Comparison of ENCODE assay signal across 31 cellular contexts in the genomic region with DNA sequence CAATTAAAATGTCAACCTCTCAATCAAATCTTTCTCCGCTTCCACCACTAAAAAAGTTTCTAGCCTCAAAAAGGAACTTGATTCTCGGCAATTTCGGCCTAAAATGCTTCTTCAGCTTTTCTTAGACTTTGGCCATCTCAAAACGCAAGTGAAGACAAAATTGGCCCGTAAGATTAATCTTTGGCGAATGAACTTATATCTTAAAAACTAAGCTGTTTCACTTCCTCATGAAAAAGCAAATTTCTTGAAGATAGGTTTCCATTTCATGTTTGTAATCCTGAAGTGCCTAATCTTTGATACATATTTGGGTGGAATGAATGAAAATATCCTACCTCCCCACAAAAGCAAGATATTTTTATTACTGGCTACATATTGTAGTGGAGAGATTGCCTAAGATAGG.
A peak's percentile ranks its signal among the peaks of the same experiment; 100 is the strongest.
DNase-seq lines count a peak whose midpoint lies in the region; ATAC-seq and TF ChIP-seq lines count a peak whose summit lies in the region.
"Had no signal": no experiment of that assay in that cellular context is flagged by ENCODE, and none has a peak within 500 bp of the region (broad histone marks: within the 10 kb centered on the region; RNA-seq: fewer than 3 reads in every experiment).

No MANE protein-coding gene starts in this region.

- no peaks in the 10 kb centered on the region for H3K27me3 ChIP-seq in MM.1S (replicated peaks; ENCODE audit: insufficient read depth, low read length)
- H3K27me3 ChIP-seq in OCI-LY3 (ENCODE audit: low read depth, low read length) = peaks cover 28% of the 10 kb centered on the region
- H3K27me3 ChIP-seq in mesendoderm (ENCODE audit: insufficient read depth, low read length, poor library complexity) = no peaks in the 10 kb centered on the region
- H3K27me3 ChIP-seq: breast epithelium, gastroesophageal sphincter, right atrium auricular region had no signal

- peak overlapping the region; percentile 12 to 55 for H3K4me3 Mint-ChIP-seq in CD14-positive monocyte
- peak overlapping the region; percentile 49 for H3K4me3 Mint-ChIP-seq in memory B cell
- H3K4me3 Mint-ChIP-seq: activated CD4-positive, alpha-beta T cell treated with anti-CD3 and anti-CD28 coated beads, Interleukin-2, amount 10 ng/mL, durations not matched to agents 24 days and 14 days; activated naive CD8-positive, alpha-beta T cell treated with anti-CD3 and anti-CD28 coated beads for 36 hours; CD8-positive, alpha-beta T cell; immature natural killer cell; stimulated activated naive CD8-positive, alpha-beta T cell treated with anti-CD3 and anti-CD28 coated beads, Interleukin-15, Interleukin-2, amounts not matched to agents 100 ng/mL and 50 ng/mL, for 24 hours had no signal

- H3K4me3 ChIP-seq in MM.1S (ENCODE audit: low read length) = no peak overlapping the region
- H3K4me3 ChIP-seq in OCI-LY3 (ENCODE audit: low read length) = 0 out of 2 replicates have a peak overlapping the region, but pooled peaks have one; percentile 5
- no peak overlapping the region for H3K4me3 ChIP-seq in mesendoderm (ENCODE audit: low read length)
- H3K4me3 ChIP-seq: breast epithelium, gastroesophageal sphincter, PC-9, right atrium auricular region, thoracic aorta had no signal

- H4K20me1 ChIP-seq in MM.1S (ENCODE audit: insufficient read depth, low read length) (no peaks in the 10 kb centered on the region), OCI-LY3 (ENCODE audit: insufficient read depth, low read length) (no peaks in the 10 kb centered on the region)

- no peak overlapping the region for H4K5ac ChIP-seq in mesendoderm (ENCODE audit: low read length)

- peaks cover 49% of the 10 kb centered on the region for H3K4me1 Mint-ChIP-seq in CD14-positive monocyte
- H3K4me1 Mint-ChIP-seq in memory B cell = peaks cover 15% of the 10 kb centered on the region
- H3K4me1 Mint-ChIP-seq: activated CD4-positive, alpha-beta T cell treated with anti-CD3 and anti-CD28 coated beads, Interleukin-2, amount 10 ng/mL, durations not matched to agents 24 days and 14 days; activated naive CD8-positive, alpha-beta T cell treated with anti-CD3 and anti-CD28 coated beads for 36 hours had no signal

- no peak overlapping the region for H3K4me2 ChIP-seq in MM.1S (ENCODE audit: low read depth, low read length)
- H3K4me2 ChIP-seq in OCI-LY3 (ENCODE audit: low read length) = peak overlapping the region; percentile 55
- H3K4me2 ChIP-seq in mesendoderm (ENCODE audit: low read length) = no peak overlapping the region
- H3K4me2 ChIP-seq: PC-9 had no signal

- H2AFZ ChIP-seq in MM.1S (ENCODE audit: low read length) = no peak overlapping the region
- no peak overlapping the region for H2AFZ ChIP-seq in OCI-LY3 (ENCODE audit: low read depth, low read length)
- H2AFZ ChIP-seq: PC-9 had no signal

- peak; percentile 50 for ATAC-seq in memory B cell (ENCODE audit: low read depth)
- no peak for ATAC-seq in HG02840 (IDR thresholded peaks at IDR 0.05; ENCODE audit: low FRiP score, unreplicated experiment)
- ATAC-seq: CD8-positive, alpha-beta T cell; gastroesophageal sphincter; left cardiac atrium had no signal

- H3K27ac Mint-ChIP-seq in CD14-positive monocyte = peak overlapping the region; percentile 76 to 97 (median 80)
- H3K27ac Mint-ChIP-seq in memory B cell = no peak overlapping the region
- H3K27ac Mint-ChIP-seq: activated CD4-positive, alpha-beta T cell treated with anti-CD3 and anti-CD28 coated beads, Interleukin-2, amount 10 ng/mL, durations not matched to agents 24 days and 14 days; activated naive CD8-positive, alpha-beta T cell treated with anti-CD3 and anti-CD28 coated beads for 36 hours; CD8-positive, alpha-beta T cell; immature natural killer cell; stimulated activated naive CD8-positive, alpha-beta T cell treated with anti-CD3 and anti-CD28 coated beads, Interleukin-15, Interleukin-2, amounts not matched to agents 100 ng/mL and 50 ng/mL, for 24 hours had no signal

- DNase-seq in CD14-positive monocyte (ENCODE audit: low spot score) (no peak), MM.1S (peak; percentile 6), memory B cell (ENCODE audit: low spot score in 2 of 2) (peak in 1 of 2 donors; percentile 11), mesendoderm (no peak), head of caudate nucleus (no peak)
- DNase-seq in activated CD4-positive, CD25-positive, alpha-beta regulatory T cell (lab: John Stamatoyannopoulos, UW) = no peak
- DNase-seq: activated CD4-positive, alpha-beta T cell treated with anti-CD3 and anti-CD28 coated beads, Interleukin-2, amount 10 ng/mL, durations not matched to agents 24 days and 14 days; activated effector memory CD4-positive, alpha-beta T cell treated with anti-CD3 and anti-CD28 coated beads, Interleukin-2, amount 50 U/mL, for 16 hours; activated naive CD8-positive, alpha-beta T cell treated with anti-CD3 and anti-CD28 coated beads for 36 hours; AML-193; anterior cingulate cortex; CD8-positive, alpha-beta T cell; immature natural killer cell; KBM-7; left cardiac atrium; mammary epithelial cell; NCI-H1436 treated with DMSO at 0.1 percent for 48 hours; NCI-H748 treated with DMSO at 0.1 percent for 48 hours; PC-9; posterior cingulate gyrus; SHP77 treated with DMSO at 0.1 percent for 48 hours; stimulated activated CD4-positive, alpha-beta T cell treated with anti-CD3 and anti-CD28 coated beads, Interleukin-2, amount 100 ng/mL, for 24 hours; T-helper 9 cell; WERI-Rb-1 had no signal

- no CpG with 5 or more reads among the region's 6 CpGs for WGBS in mesendoderm (ENCODE audit: extremely low coverage, insufficient coverage, low lambda C conversion rate)

- H3K27me3 Mint-ChIP-seq in CD14-positive monocyte (ENCODE audit: low read depth in 3 of 3) = no peaks in the 10 kb centered on the region
- H3K27me3 Mint-ChIP-seq in memory B cell = no peaks in the 10 kb centered on the region
- H3K27me3 Mint-ChIP-seq: activated naive CD8-positive, alpha-beta T cell treated with anti-CD3 and anti-CD28 coated beads for 36 hours had no signal

- no peak overlapping the region for H3K4ac ChIP-seq in mesendoderm (ENCODE audit: low read depth, low read length)

- H3K79me1 ChIP-seq in mesendoderm (ENCODE audit: low read length) = no peaks in the 10 kb centered on the region

- H2BK120ac ChIP-seq in mesendoderm (ENCODE audit: low read depth, low read length) = no peak overlapping the region

- no peak overlapping the region for H4K8ac ChIP-seq in mesendoderm (ENCODE audit: low read depth, low read length)

- H3K36me3 ChIP-seq in MM.1S (replicated peaks; ENCODE audit: insufficient read depth, low read length) (no peaks in the 10 kb centered on the region), OCI-LY3 (replicated peaks; ENCODE audit: low read depth, low read length) (peaks cover 5% of the 10 kb centered on the region), mesendoderm (ENCODE audit: control insufficient read depth, insufficient read depth, low read length) (no peaks in the 10 kb centered on the region)
- H3K36me3 ChIP-seq: breast epithelium, gastroesophageal sphincter, right atrium auricular region, thoracic aorta, WERI-Rb-1 had no signal

- no peak overlapping the region for H3K23ac ChIP-seq in mesendoderm (ENCODE audit: low read length)

- intact Hi-C loops in CD14-positive monocyte (cut with micrococcal nuclease) = loop anchor here in 1 of 2 donors (5.0 to 10.0 kb wide), 2 partner anchors 50 to 83 kb away; a partner anchor contains a TSS
- intact Hi-C loops in head of caudate nucleus (cut with DNase I) = no loop called here

- H3K18ac ChIP-seq in mesendoderm (ENCODE audit: low read length) = no peak overlapping the region

- H2BK15ac ChIP-seq in mesendoderm (replicated peaks; ENCODE audit: low read depth) = no peak overlapping the region

- H3K9ac ChIP-seq in MM.1S (ENCODE audit: low read length) (no peak overlapping the region), OCI-LY3 (ENCODE audit: low read length) (no peak overlapping the region), mesendoderm (ENCODE audit: low read length) (no peak overlapping the region)

- H2AK5ac ChIP-seq in mesendoderm (ENCODE audit: low read length) = no peak overlapping the region

- no peaks in the 10 kb centered on the region for H3F3A ChIP-seq in MM.1S (ENCODE audit: insufficient read depth, low read length)

- H3K79me2 ChIP-seq in MM.1S (ENCODE audit: low read length) (no peaks in the 10 kb centered on the region), OCI-LY3 (ENCODE audit: low read length) (no peaks in the 10 kb centered on the region), mesendoderm (ENCODE audit: control insufficient read depth, insufficient read depth, low read length) (no peaks in the 10 kb centered on the region)

- H3K4me1 ChIP-seq in MM.1S (ENCODE audit: low read length) = no peaks in the 10 kb centered on the region
- peaks cover 57% of the 10 kb centered on the region for H3K4me1 ChIP-seq in OCI-LY3 (ENCODE audit: low read length)
- no peaks in the 10 kb centered on the region for H3K4me1 ChIP-seq in mesendoderm (ENCODE audit: control insufficient read depth, low read depth, low read length)
- H3K4me1 ChIP-seq: breast epithelium, gastroesophageal sphincter, right atrium auricular region had no signal

- H3K56ac ChIP-seq in mesendoderm (ENCODE audit: low read length) = no peak overlapping the region

- peaks cover 0 to 3% (median 0%) of the 10 kb centered on the region in 7 donors for H3K9me3 Mint-ChIP-seq in CD14-positive monocyte
- H3K9me3 Mint-ChIP-seq in memory B cell = no peaks in the 10 kb centered on the region
- H3K9me3 Mint-ChIP-seq: activated CD4-positive, alpha-beta T cell treated with anti-CD3 and anti-CD28 coated beads, Interleukin-2, amount 10 ng/mL, durations not matched to agents 24 days and 14 days; activated naive CD8-positive, alpha-beta T cell treated with anti-CD3 and anti-CD28 coated beads for 36 hours; CD8-positive, alpha-beta T cell; stimulated activated naive CD8-positive, alpha-beta T cell treated with anti-CD3 and anti-CD28 coated beads, Interleukin-15, Interleukin-2, amounts not matched to agents 100 ng/mL and 50 ng/mL, for 24 hours had no signal

- TF ChIP-seq CTCF in CD14-positive monocyte (IDR thresholded peaks at IDR 0.05) = no peak
- no peak for TF ChIP-seq CTCF in MM.1S (IDR thresholded peaks at IDR 0.05; ENCODE audit: low read length)
- no peak for TF ChIP-seq CTCF in OCI-LY3 (IDR thresholded peaks at IDR 0.05; ENCODE audit: low read depth, low read length)

- H2BK5ac ChIP-seq in mesendoderm (ENCODE audit: low read length) = no peak overlapping the region

- no peaks in the 10 kb centered on the region for H3K9me2 ChIP-seq in MM.1S (replicated peaks; ENCODE audit: insufficient read depth, low read length)

- H3K9me3 ChIP-seq in MM.1S (replicated peaks; ENCODE audit: insufficient read depth, low read length) (no peaks in the 10 kb centered on the region), OCI-LY3 (ENCODE audit: insufficient read depth, low read length) (peaks cover 7% of the 10 kb centered on the region; the same call in 1 of the 2 replicates)
- H3K9me3 ChIP-seq: breast epithelium, gastroesophageal sphincter, right atrium auricular region, thoracic aorta had no signal

- H3K27ac ChIP-seq in MM.1S (ENCODE audit: low read length) = no peak overlapping the region
- H3K27ac ChIP-seq in OCI-LY3 (ENCODE audit: low read length) = no peak overlapping the region
- H3K27ac ChIP-seq in mesendoderm (ENCODE audit: low read depth, low read length) = no peak overlapping the region
- H3K27ac ChIP-seq: breast epithelium, gastroesophageal sphincter, PC-9, right atrium auricular region, WERI-Rb-1 had no signal

- H3K36me3 Mint-ChIP-seq in CD14-positive monocyte (no peaks in the 10 kb centered on the region), memory B cell (no peaks in the 10 kb centered on the region)
- H3K36me3 Mint-ChIP-seq: activated naive CD8-positive, alpha-beta T cell treated with anti-CD3 and anti-CD28 coated beads for 36 hours; CD8-positive, alpha-beta T cell had no signal
